In the genomic region with DNA sequence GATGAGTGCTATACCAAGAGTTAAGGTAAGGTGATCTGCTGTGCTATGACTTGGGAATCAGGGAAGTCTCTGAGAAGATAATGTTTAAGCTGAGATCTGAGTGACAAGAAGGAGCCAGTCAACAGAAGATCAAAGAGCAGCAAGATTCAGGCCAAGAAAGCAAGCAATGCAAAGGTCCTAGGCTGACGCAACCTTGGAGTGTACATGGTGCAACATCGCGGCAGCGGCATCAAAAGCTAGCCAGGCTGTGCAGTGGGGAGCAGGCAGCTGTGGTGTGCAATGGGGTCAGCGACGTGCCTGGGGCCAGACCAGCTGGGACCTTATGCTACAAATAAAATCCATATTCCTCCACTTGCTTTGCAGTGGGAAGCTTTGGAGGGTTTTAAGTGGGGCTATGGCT, we compare ENCODE assay signal across 29 cellular contexts.
"Had no signal": no experiment of that assay in that cellular context is flagged by ENCODE, and none has a peak within 500 bp of the region (broad histone marks: within the 10 kb centered on the region; RNA-seq: fewer than 3 reads in every experiment).

No MANE protein-coding gene starts in this region.

- H3K36me3 Mint-ChIP-seq: activated naive CD8-positive, alpha-beta T cell treated with anti-CD3 and anti-CD28 coated beads for 36 hours; memory B cell; naive thymus-derived CD4-positive, alpha-beta T cell had no signal

- H3K27me3 Mint-ChIP-seq: stimulated activated naive CD8-positive, alpha-beta T cell treated with anti-CD3 and anti-CD28 coated beads, Interleukin-15, Interleukin-2, amounts not matched to agents 100 ng/mL and 50 ng/mL, for 24 hours had no signal

- H3K27me3 ChIP-seq: adrenal gland, body of pancreas, colonic mucosa, pancreas, upper lobe of left lung, vagina had no signal

- H3K4me1 ChIP-seq: adrenal gland, body of pancreas, colonic mucosa, pancreas, prostate gland, upper lobe of left lung, vagina had no signal

- H3K4me3 ChIP-seq: adrenal gland, body of pancreas, colonic mucosa, pancreas, prostate gland, upper lobe of left lung, vagina had no signal

- DNase-seq: activated CD4-positive, alpha-beta T cell treated with anti-CD3 and anti-CD28 coated beads for 4 hours; activated CD4-positive, alpha-beta T cell treated with anti-CD3 and anti-CD28 coated beads, Interleukin-2, amount 50 U/mL, for 4 hours; activated CD4-positive, CD25-positive, alpha-beta regulatory T cell; activated CD8-positive, alpha-beta memory T cell treated with anti-CD3 and anti-CD28 coated beads, Interleukin-2, amount 50 U/mL, for 4 hours; activated effector memory CD4-positive, alpha-beta T cell treated with anti-CD3 and anti-CD28 coated beads, Interleukin-2, amount 50 U/mL, for 16 hours; activated naive CD4-positive, alpha-beta T cell treated with anti-CD3 and anti-CD28 coated beads for 36 hours; activated naive CD8-positive, alpha-beta T cell treated with anti-CD3 and anti-CD28 coated beads for 36 hours; activated T-cell treated with anti-CD3 and anti-CD28 coated beads, Interleukin-2, amount 50 U/mL, for 1 hour; adrenal gland; aorta; body of pancreas; colonic mucosa; effector CD8-positive, alpha-beta T cell; glutamatergic neuron; islet precursor cell; midbrain; naive thymus-derived CD4-positive, alpha-beta T cell; nucleus accumbens; pancreas; stimulated activated CD4-positive, alpha-beta T cell treated with anti-CD3 and anti-CD28 coated beads, Interleukin-4, amount 100 ng/mL, for 1 hour; substantia nigra; T-helper 2 cell had no signal

- H3K36me3 ChIP-seq: adrenal gland, colonic mucosa, pancreas, prostate gland, upper lobe of left lung, vagina had no signal

- H3K27ac ChIP-seq: adrenal gland, body of pancreas, colonic mucosa, epithelial cell of prostate, pancreas, prostate gland, upper lobe of left lung, vagina had no signal

- H3K4me3 Mint-ChIP-seq: activated naive CD4-positive, alpha-beta T cell treated with anti-CD3 and anti-CD28 coated beads for 36 hours; activated naive CD8-positive, alpha-beta T cell treated with anti-CD3 and anti-CD28 coated beads for 36 hours; activated T-helper 1 cell treated with anti-CD3 and anti-CD28 coated beads, Interleukin-12 subunit alpha, Interleukin-12 subunit beta, Interleukin-2, Interleukin-4 antibody, amounts not matched to agents 30 ng/mL and 10 ng/mL and 1 ng/mL, durations not matched to agents 14 hours and 24 hours and 36 hours; memory B cell; naive thymus-derived CD4-positive, alpha-beta T cell; stimulated activated naive CD8-positive, alpha-beta T cell treated with anti-CD3 and anti-CD28 coated beads, Interleukin-15, Interleukin-2, amounts not matched to agents 100 ng/mL and 50 ng/mL, for 24 hours had no signal

- ATAC-seq: body of pancreas; naive thymus-derived CD4-positive, alpha-beta T cell had no signal

- H3K9me3 ChIP-seq: adrenal gland, body of pancreas, colonic mucosa, pancreas, prostate gland, upper lobe of left lung, vagina had no signal

- H3K4me1 Mint-ChIP-seq: activated naive CD8-positive, alpha-beta T cell treated with anti-CD3 and anti-CD28 coated beads for 36 hours; memory B cell; naive thymus-derived CD4-positive, alpha-beta T cell had no signal

- H3K27ac Mint-ChIP-seq: activated naive CD4-positive, alpha-beta T cell treated with anti-CD3 and anti-CD28 coated beads for 36 hours; activated naive CD8-positive, alpha-beta T cell treated with anti-CD3 and anti-CD28 coated beads for 36 hours; activated T-helper 1 cell treated with anti-CD3 and anti-CD28 coated beads, Interleukin-12 subunit alpha, Interleukin-12 subunit beta, Interleukin-2, Interleukin-4 antibody, amounts not matched to agents 30 ng/mL and 10 ng/mL and 1 ng/mL, durations not matched to agents 14 hours and 24 hours and 36 hours; memory B cell; naive thymus-derived CD4-positive, alpha-beta T cell; stimulated activated naive CD8-positive, alpha-beta T cell treated with anti-CD3 and anti-CD28 coated beads, Interleukin-15, Interleukin-2, amounts not matched to agents 100 ng/mL and 50 ng/mL, for 24 hours had no signal

- H3K9me3 Mint-ChIP-seq: activated naive CD4-positive, alpha-beta T cell treated with anti-CD3 and anti-CD28 coated beads for 36 hours; activated naive CD8-positive, alpha-beta T cell treated with anti-CD3 and anti-CD28 coated beads for 36 hours; activated T-helper 1 cell treated with anti-CD3 and anti-CD28 coated beads, Interleukin-12 subunit alpha, Interleukin-12 subunit beta, Interleukin-2, Interleukin-4 antibody, amounts not matched to agents 30 ng/mL and 10 ng/mL and 1 ng/mL, durations not matched to agents 14 hours and 24 hours and 36 hours; memory B cell; stimulated activated naive CD8-positive, alpha-beta T cell treated with anti-CD3 and anti-CD28 coated beads, Interleukin-15, Interleukin-2, amounts not matched to agents 100 ng/mL and 50 ng/mL, for 24 hours had no signal
